Comparison of ENCODE assay signal across 7 cellular contexts in the genomic region with DNA sequence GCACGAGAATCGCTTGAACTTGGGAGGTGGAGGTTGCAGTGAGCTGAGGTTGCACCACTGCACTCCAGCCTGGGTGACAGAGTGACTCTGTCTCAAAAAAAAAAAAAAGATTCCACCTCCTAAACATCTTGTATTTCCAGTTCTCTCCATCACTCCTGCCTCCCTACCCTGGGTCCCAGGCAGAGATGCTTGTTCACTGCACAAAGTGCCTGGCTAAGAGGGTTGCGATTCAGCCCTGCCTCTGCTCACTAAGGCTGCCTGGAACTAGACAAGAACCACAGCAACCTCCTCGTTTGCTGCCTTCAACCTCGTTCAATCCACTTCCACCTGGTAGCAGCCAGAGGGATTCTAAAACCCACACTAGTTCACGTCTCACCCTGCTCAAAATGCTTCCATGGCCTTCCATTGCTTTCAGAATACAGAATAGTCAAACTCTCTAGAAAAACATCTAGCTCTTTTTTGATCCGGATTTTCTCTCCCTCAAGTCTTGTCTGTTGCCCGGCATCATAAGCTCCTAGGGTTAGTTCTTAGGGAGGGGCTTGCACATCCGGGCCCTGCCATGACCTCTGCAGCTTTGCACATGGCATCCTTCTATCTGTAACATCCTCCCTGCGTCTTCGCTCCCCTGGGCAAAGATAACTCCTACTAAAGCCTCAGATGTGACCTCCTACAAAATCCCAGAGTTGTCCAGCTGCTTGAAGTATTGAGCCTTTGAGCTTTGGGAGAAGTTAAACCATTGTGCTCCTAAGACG. TPM values are rescaled to one million over a fixed set of nuclear protein-coding genes. Genes with fewer than 3 reads are reported as not detected.
A peak's percentile ranks its signal among the peaks of the same experiment; 100 is the strongest.
DNase-seq lines count a peak whose midpoint lies in the region; ATAC-seq and TF ChIP-seq lines count a peak whose summit lies in the region.

No MANE protein-coding gene starts in this region.

- TF ChIP-seq CTCF in HL-60 (IDR thresholded peaks at IDR 0.05; ENCODE audit: insufficient read depth, low read length): no peak

- intact Hi-C loops in head of caudate nucleus (cut with DNase I): no loop called here

- no peaks in the 10 kb centered on the region for H3K9me3 Mint-ChIP-seq in activated T-helper 17 cell treated with anti-CD3 and anti-CD28 coated beads, Interleukin-2, amount 50 U/mL, for 72 hours
- no peaks in the 10 kb centered on the region for H3K9me3 Mint-ChIP-seq in naive thymus-derived CD8-positive, alpha-beta T cell

- peaks cover 14% of the 10 kb centered on the region for H3K4me1 Mint-ChIP-seq in activated T-helper 17 cell treated with anti-CD3 and anti-CD28 coated beads, Interleukin-2, amount 50 U/mL, for 72 hours
- H3K4me1 Mint-ChIP-seq in naive thymus-derived CD8-positive, alpha-beta T cell: peaks cover 13 to 33% (median 20%) of the 10 kb centered on the region in 4 donors

- peak overlapping the region; percentile 97 for H3K27ac ChIP-seq in HL-60 (replicated peaks)

- H3K4me3 ChIP-seq in HL-60 (replicated peaks; ENCODE audit: insufficient read depth, low read length): peak overlapping the region; percentile 62; the same call in 1 of the 2 replicates

- peak overlapping the region; percentile 87 for H3K27ac Mint-ChIP-seq in activated T-helper 17 cell treated with anti-CD3 and anti-CD28 coated beads, Interleukin-2, amount 50 U/mL, for 72 hours
- peak overlapping the region in 9 of 10 donors; percentile 74 to 97 (median 89) for H3K27ac Mint-ChIP-seq in naive thymus-derived CD8-positive, alpha-beta T cell

- DNase-seq in DMS53 (lab: John Stamatoyannopoulos, UW) (peak; percentile 32), HL-60 (ENCODE audit: low read depth in 1 of 2, low spot score in 1 of 2) (no peak), NCI-H1105 (lab: John Stamatoyannopoulos, UW) (no peak), head of caudate nucleus (no peak), HEK293T (ENCODE audit: extremely low spot score) (no peak)
- peak in 1 of 10 donors; percentile 57 for DNase-seq in naive thymus-derived CD8-positive, alpha-beta T cell

- no peak for ATAC-seq in activated T-helper 17 cell treated with anti-CD3 and anti-CD28 coated beads, Interleukin-2, amount 50 U/mL, for 72 hours (replicated peaks)
- no peak for ATAC-seq in naive thymus-derived CD8-positive, alpha-beta T cell

- peaks cover 43% of the 10 kb centered on the region for H3K36me3 Mint-ChIP-seq in activated T-helper 17 cell treated with anti-CD3 and anti-CD28 coated beads, Interleukin-2, amount 50 U/mL, for 72 hours (ENCODE audit: low read depth)
- H3K36me3 Mint-ChIP-seq in naive thymus-derived CD8-positive, alpha-beta T cell: peaks cover 0 to 5% (median 0%) of the 10 kb centered on the region in 3 donors

- CTCF ChIA-PET in HEK293T (lab: Yijun Ruan, JAX): interaction anchor here (1.4 kb wide), 1 partner anchor 22 kb away, joined by 5 read pairs; no protein-coding TSS in a partner anchor

- no peaks in the 10 kb centered on the region for H3K27me3 Mint-ChIP-seq in activated T-helper 17 cell treated with anti-CD3 and anti-CD28 coated beads, Interleukin-2, amount 50 U/mL, for 72 hours
- H3K27me3 Mint-ChIP-seq in naive thymus-derived CD8-positive, alpha-beta T cell: no peaks in the 10 kb centered on the region

- H3K4me3 Mint-ChIP-seq in activated T-helper 17 cell treated with anti-CD3 and anti-CD28 coated beads, Interleukin-2, amount 50 U/mL, for 72 hours: peak overlapping the region; percentile 90
- H3K4me3 Mint-ChIP-seq in naive thymus-derived CD8-positive, alpha-beta T cell: peak overlapping the region; percentile 38 to 91 (median 82)

- H3K27me3 ChIP-seq in HL-60 (ENCODE audit: insufficient read depth, poor library complexity, severe bottlenecking): no peaks in the 10 kb centered on the region

- POLR2A ChIA-PET in naive thymus-derived CD8-positive, alpha-beta T cell (lab: Charles Lee): interaction anchor here (0.6 to 4.5 kb wide), 8 partner anchors 7 to 1654 kb away, joined by 3 to 21 read pairs (median 4); partner anchors contain the start of genes ABTB1, TPRA1 and ZXDC
- POLR2A ChIA-PET in HEK293T (lab: Yijun Ruan, JAX): interaction anchor here (0.8 to 2.9 kb wide), 11 partner anchors 8 to 43 kb away, joined by 3 to 15 read pairs (median 9); no protein-coding TSS in a partner anchor

TF ChIP-seq in HEK293T, 16 proteins besides CTCF, POLR2A, EP300 and RAD21:
- TF ChIP-seq CTBP1 (IDR thresholded peaks at IDR 0.05; ENCODE audit: borderline replicate concordance): no peak
- TF ChIP-seq FOXK2 (IDR thresholded peaks at IDR 0.05): no peak
- no peak for TF ChIP-seq NFRKB (IDR thresholded peaks at IDR 0.05)
- TF ChIP-seq ZNF384 (IDR thresholded peaks at IDR 0.05): no peak
- TF ChIP-seq ELF4 (IDR thresholded peaks at IDR 0.05): no peak
- TF ChIP-seq SP1 (IDR thresholded peaks at IDR 0.05): no peak
- TF ChIP-seq SUZ12 (IDR thresholded peaks at IDR 0.05): no peak
- TF ChIP-seq, protein P1, sequence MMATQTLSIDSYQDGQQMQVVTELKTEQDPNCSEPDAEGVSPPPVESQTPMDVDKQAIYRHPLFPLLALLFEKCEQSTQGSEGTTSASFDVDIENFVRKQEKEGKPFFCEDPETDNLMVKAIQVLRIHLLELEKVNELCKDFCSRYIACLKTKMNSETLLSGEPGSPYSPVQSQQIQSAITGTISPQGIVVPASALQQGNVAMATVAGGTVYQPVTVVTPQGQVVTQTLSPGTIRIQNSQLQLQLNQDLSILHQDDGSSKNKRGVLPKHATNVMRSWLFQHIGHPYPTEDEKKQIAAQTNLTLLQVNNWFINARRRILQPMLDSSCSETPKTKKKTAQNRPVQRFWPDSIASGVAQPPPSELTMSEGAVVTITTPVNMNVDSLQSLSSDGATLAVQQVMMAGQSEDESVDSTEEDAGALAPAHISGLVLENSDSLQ (IDR thresholded peaks at IDR 0.05): no peak
- no peak for TF ChIP-seq FOXM1 (IDR thresholded peaks at IDR 0.05; ENCODE audit: borderline replicate concordance)
- TF ChIP-seq LEF1 (IDR thresholded peaks at IDR 0.05; ENCODE audit: borderline replicate concordance): no peak
- TF ChIP-seq ARNT (IDR thresholded peaks at IDR 0.05): no peak
- no peak for TF ChIP-seq BHLHE40 (IDR thresholded peaks at IDR 0.05; ENCODE audit: borderline replicate concordance)

RNA-seq across cellular contexts. Expression of gene MCM2, which starts 1.0 kb away (rescaled TPM):
- total RNA-seq in activated T-helper 17 cell treated with anti-CD3 and anti-CD28 coated beads, Interleukin-2, amount 50 U/mL, for 72 hours: 100 to 1,000 TPM; 143 to 221 TPM
- 10 to 100 TPM; 10.4 to 17.7 TPM for total RNA-seq in naive thymus-derived CD8-positive, alpha-beta T cell
- polyA plus RNA-seq in naive thymus-derived CD8-positive, alpha-beta T cell: 10 to 100 TPM; 10.4 to 13.2 (median 13.2) TPM

RNA-seq across cellular contexts. Expression of gene TPRA1, which starts 6.7 kb away (rescaled TPM):
- total RNA-seq in activated T-helper 17 cell treated with anti-CD3 and anti-CD28 coated beads, Interleukin-2, amount 50 U/mL, for 72 hours: 10 to 100 TPM; 23.1 to 32.5 TPM
- 10 to 100 TPM; 30.2 to 34.7 TPM for total RNA-seq in naive thymus-derived CD8-positive, alpha-beta T cell
- polyA plus RNA-seq in naive thymus-derived CD8-positive, alpha-beta T cell: 10 to 100 TPM; 14.8 to 27.6 (median 15.3) TPM

RNA-seq across cellular contexts. Expression of gene PODXL2, which starts 31.8 kb away (rescaled TPM):
- total RNA-seq in activated T-helper 17 cell treated with anti-CD3 and anti-CD28 coated beads, Interleukin-2, amount 50 U/mL, for 72 hours: 1 to 10 TPM in 1 of 2 donors, under 1 TPM in 1; 0.69 to 1.4 TPM
- 1 to 10 TPM; 2.5 to 2.8 TPM for total RNA-seq in naive thymus-derived CD8-positive, alpha-beta T cell
- 1 to 10 TPM in 2 of 3 donors, under 1 TPM in 1; 0.66 to 4.1 (median 2.6) TPM for polyA plus RNA-seq in naive thymus-derived CD8-positive, alpha-beta T cell

Comparison
In these comparisons a context has a peak if more than half of its experiments do, and no peak if none do; other contexts are left out.
1. RNA of gene MCM2, which starts 1.0 kb away (total RNA-seq): 143 to 221 TPM in activated T-helper 17 cell treated with anti-CD3 and anti-CD28 coated beads, Interleukin-2, amount 50 U/mL, for 72 hours; 10.4 to 17.7 TPM in naive thymus-derived CD8-positive, alpha-beta T cell; every median in the first group is over 4 times any median in the second.